1 cellular context compared by ENCODE assay signal in genomic region chr2:183269956-183270355, GRCh38.
TF ChIP-seq lines count a peak whose summit lies in the region.

No MANE protein-coding gene starts in this region.

TF ChIP-seq in endothelial cell of umbilical vein, 7 proteins besides CTCF, POLR2A, EP300 and RAD21:
- no peak for TF ChIP-seq MAX (IDR thresholded peaks at IDR 0.05; ENCODE audit: insufficient read depth, insufficient read length)
- no peak for TF ChIP-seq EZH2 (IDR thresholded peaks at IDR 0.05; ENCODE audit: borderline replicate concordance, low read depth, low read length, severe bottlenecking)
- TF ChIP-seq FOS (IDR thresholded peaks at IDR 0.05; ENCODE audit: borderline replicate concordance, insufficient read depth, low read length), result no peak
- TF ChIP-seq GATA2 (IDR thresholded peaks at IDR 0.05; ENCODE audit: insufficient read depth, insufficient read length, low read depth, low read length), result no peak
- TF ChIP-seq JUN (IDR thresholded peaks at IDR 0.05; ENCODE audit: borderline replicate concordance, insufficient read depth, insufficient read length, low read depth), result no peak
- no peak for TF ChIP-seq MYC (IDR thresholded peaks at IDR 0.05; ENCODE audit: low read depth, low read length)
- TF ChIP-seq POLR2AphosphoS5 (IDR thresholded peaks at IDR 0.05; ENCODE audit: insufficient read depth, low read depth, low read length), result no peak
